In the genomic region with DNA sequence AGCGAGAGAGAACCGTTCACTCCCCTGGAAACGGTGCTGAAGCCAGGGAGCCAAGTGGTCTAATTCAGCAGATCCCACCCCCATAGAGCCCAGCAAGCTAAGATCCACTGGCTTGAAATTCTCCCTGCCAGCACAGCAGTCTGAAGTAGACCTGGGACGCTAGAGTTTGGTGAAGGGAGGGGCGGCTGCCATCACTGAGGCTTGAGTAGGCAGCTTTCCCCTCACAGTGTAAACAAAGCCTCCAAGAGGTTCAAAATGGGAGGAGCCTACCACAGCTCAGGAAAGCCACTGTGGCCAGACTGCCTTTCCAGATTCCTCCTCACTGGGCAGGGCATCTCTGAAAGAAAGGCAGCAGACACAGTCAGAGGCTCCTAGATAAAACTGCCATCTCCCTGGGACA, we compare ENCODE assay signal across 31 cellular contexts. TPM values are rescaled to one million over a fixed set of nuclear protein-coding genes. Genes with fewer than 3 reads are reported as not detected.
"Had no signal": no experiment of that assay in that cellular context is flagged by ENCODE, and none has a peak within 500 bp of the region (broad histone marks: within the 10 kb centered on the region; RNA-seq: fewer than 3 reads in every experiment).

No MANE protein-coding gene starts in this region.

- ATAC-seq: effector memory CD8-positive, alpha-beta T cell; esophagus mucosa; gastrocnemius medialis; heart right ventricle; left colon; left lobe of liver; left ventricle myocardium superior; lower lobe of right lung; mucosa of descending colon had no signal

- H3K9me3 Mint-ChIP-seq: dendritic cell treated with granulocyte-macrophage colony-stimulating factor and Interleukin-4, amounts not matched to agents 40 ng/mL and 50 ng/mL, for 4 days; effector memory CD8-positive, alpha-beta T cell had no signal

- H3K27ac Mint-ChIP-seq: dendritic cell treated with granulocyte-macrophage colony-stimulating factor and Interleukin-4, amounts not matched to agents 40 ng/mL and 50 ng/mL, for 4 days; effector memory CD8-positive, alpha-beta T cell; endodermal cell; mesothelial cell of epicardium had no signal

- H3K27ac ChIP-seq: colonic mucosa, epithelial cell of prostate, esophagus squamous epithelium, gastrocnemius medialis, heart right ventricle, lower lobe of right lung had no signal

- H3K36me3 Mint-ChIP-seq: mesothelial cell of epicardium had no signal

- H3K27me3 ChIP-seq: colonic mucosa, esophagus squamous epithelium, gastrocnemius medialis had no signal

- H3K4me1 ChIP-seq: colonic mucosa, esophagus squamous epithelium, gastrocnemius medialis, heart right ventricle, lower lobe of right lung had no signal

- H3K4me1 Mint-ChIP-seq: endodermal cell, mesothelial cell of epicardium had no signal

- H3K36me3 ChIP-seq: colonic mucosa, esophagus squamous epithelium, gastrocnemius medialis, heart right ventricle, lower lobe of right lung had no signal

- H3K4me3 ChIP-seq: colonic mucosa, esophagus squamous epithelium, gastrocnemius medialis, heart right ventricle, lower lobe of right lung, mucosa of descending colon had no signal

- FAIRE-seq: endometrium, islet of Langerhans, keratinocyte had no signal

- H3K4me3 Mint-ChIP-seq: dendritic cell treated with granulocyte-macrophage colony-stimulating factor and Interleukin-4, amounts not matched to agents 40 ng/mL and 50 ng/mL, for 4 days; effector memory CD8-positive, alpha-beta T cell; endodermal cell; mesothelial cell of epicardium had no signal

- H3K9me3 ChIP-seq: colonic mucosa, esophagus squamous epithelium, gastrocnemius medialis, heart right ventricle, lower lobe of right lung, mucosa of descending colon had no signal

- DNase-seq: colonic mucosa; cortex of kidney; effector CD8-positive, alpha-beta T cell; effector memory CD8-positive, alpha-beta T cell; endodermal cell; erythroblast; esophagus squamous epithelium; foreskin fibroblast; foreskin melanocyte; gastrocnemius medialis; glutamatergic neuron; head of caudate nucleus; heart right ventricle; hippocampal formation; kidney glomerular epithelial cell; left colon; left ventricle myocardium superior; lower lobe of right lung; mesenchymal stem cell; mucosa of descending colon had no signal

RNA-seq across cellular contexts. Expression of a gene that starts 37.8 kb away (rescaled TPM):
- total RNA-seq: dermis microvascular lymphatic vessel endothelial cell had no signal

RNA-seq across cellular contexts. Expression of a gene that starts 46.0 kb away (rescaled TPM):
- total RNA-seq: colonic mucosa, dermis microvascular lymphatic vessel endothelial cell, endodermal cell, gastrocnemius medialis, heart right ventricle, left colon, left lobe of liver, left ventricle myocardium superior, lower lobe of right lung, lung microvascular endothelial cell, mesenteric fat pad, mesothelial cell of epicardium, mucosa of descending colon had no signal
- polyA plus RNA-seq: heart right ventricle, keratinocyte had no signal
